25 cellular contexts compared by ENCODE assay signal in genomic region chr20:39390186-39390585, GRCh38.
"Had no signal": no experiment of that assay in that cellular context is flagged by ENCODE, and none has a peak within 500 bp of the region (broad histone marks: within the 10 kb centered on the region; RNA-seq: fewer than 3 reads in every experiment).

No MANE protein-coding gene starts in this region.

- FAIRE-seq: HepG2 had no signal

- H3K27ac ChIP-seq: RWPE1, SJSA1, SK-N-MC had no signal

- ATAC-seq: HepG2, Panc1, PC-3, Right ventricle myocardium inferior had no signal

- H3K27me3 ChIP-seq: SJSA1 had no signal

- H3K9me3 ChIP-seq: SJSA1 had no signal

- H3K4me3 ChIP-seq: SJSA1, SK-N-MC had no signal

- H3K36me3 ChIP-seq: SJSA1 had no signal

- H3K4me1 ChIP-seq: SJSA1 had no signal

- DNase-seq: IMR-90, Kasumi-1, KG1, MV-4-11, NCI-H1048, NCI-H1105, NCI-H1417, NCI-H1436 treated with DMSO at 0.1 percent for 48 hours, NCI-H1694, NCI-H187 treated with DMSO at 0.1 percent for 48 hours, NCI-H2029 treated with DMSO at 0.1 percent for 48 hours, NCI-H2171 treated with DMSO at 0.1 percent for 48 hours, NCI-H345, NCI-H446 treated with DMSO at 0.1 percent for 48 hours, NCI-H510A treated with DMSO at 0.1 percent for 48 hours, NCI-H69, NCI-H774, PC-3, SIG-M5 had no signal
